Comparison of ENCODE assay signal across 8 cellular contexts in the genomic region with DNA sequence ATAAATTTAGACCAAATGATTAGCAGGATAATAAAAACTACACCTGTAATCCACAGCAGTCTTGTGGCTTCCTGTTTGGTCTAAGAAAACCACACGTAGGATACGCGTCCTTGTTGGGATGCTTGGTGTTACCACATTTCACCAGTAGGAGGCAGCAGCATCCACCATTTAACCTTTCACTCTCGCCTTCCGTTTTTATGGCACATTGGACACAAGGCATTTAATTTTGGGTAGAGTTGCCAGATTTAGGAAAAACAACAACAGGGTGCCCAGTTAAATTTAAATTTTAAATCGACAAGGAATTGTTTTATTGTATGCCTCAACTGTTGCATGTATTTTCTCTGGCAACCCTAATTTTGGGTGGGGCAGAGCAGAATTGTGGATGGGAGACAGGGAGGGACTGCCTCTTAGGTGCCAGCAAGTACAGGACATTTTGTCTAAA. TPM values are rescaled to one million over a fixed set of nuclear protein-coding genes. Genes with fewer than 3 reads are reported as not detected.
DNase-seq lines count a peak whose midpoint lies in the region; ATAC-seq and TF ChIP-seq lines count a peak whose summit lies in the region.

No MANE protein-coding gene starts in this region.

- DNase-seq in activated gamma-delta T cell treated with Interleukin-2 at 50 U/mL for 16 hours (peak; percentile 53), activated gamma-delta T cell (lab: John Stamatoyannopoulos, UW) (no peak), NCI-H460 (ENCODE audit: extremely low read depth, low read depth) (peak; percentile 36), dedifferentiated amniotic fluid mesenchymal stem cell (ENCODE audit: extremely low spot score) (peak; percentile 74), lung (ENCODE audit: low spot score) (peak; percentile 73)
- peak; percentile 58 for DNase-seq in activated CD4-positive, alpha-beta T cell treated with anti-CD3 and anti-CD28 coated beads, Interleukin-2, amount 50 U/mL, for 1 hour
- peak; percentile 37 for DNase-seq in stimulated activated CD8-positive, alpha-beta memory T cell treated with anti-CD3 and anti-CD28 coated beads, Interleukin-15, amount 100 ng/mL, for 1 hour (ENCODE audit: low read depth)

- no peak overlapping the region for H3K27ac ChIP-seq in lung (ENCODE audit: low read depth in 1 of 2, low read length in 1 of 2)

- ATAC-seq in HG03196 (IDR thresholded peaks at IDR 0.05; ENCODE audit: unreplicated experiment) (peak; percentile 65), lung (ENCODE audit: insufficient read depth, low FRiP score) (peak; percentile 88)

- H3K4me1 ChIP-seq in lung (ENCODE audit: control insufficient read depth in 2 of 2, insufficient read depth in 2 of 2, low read length in 2 of 2), result no peaks in the 10 kb centered on the region

- TF ChIP-seq CTCF in lung (IDR thresholded peaks at IDR 0.05; ENCODE audit: control extremely low read depth, extremely low read depth), result peak; percentile 92

- WGBS in lung, 2 donors, result 1% methylated on average over 6 of the region's 6 CpGs

- no peak overlapping the region for H3K4me3 ChIP-seq in lung

- no peaks in the 10 kb centered on the region for H3K36me3 ChIP-seq in lung (ENCODE audit: control insufficient read depth in 2 of 2, insufficient read depth in 2 of 2, low read length in 2 of 2)

- H3K27me3 ChIP-seq in lung (ENCODE audit: control insufficient read depth, insufficient read depth), result no peaks in the 10 kb centered on the region

- no peaks in the 10 kb centered on the region for H3K9me3 ChIP-seq in lung (ENCODE audit: control insufficient read depth in 2 of 2, insufficient read depth in 1 of 2, low read length in 1 of 2)

RNA-seq across cellular contexts. Expression of a gene that starts 6.3 kb away (rescaled TPM):
- not detected in 2 replicates for total RNA-seq in NCI-H460 (2014; rRNA removed; shearing (Covaris generic))
- polyA plus RNA-seq in NCI-H460 (2014; cell fraction: nucleus; rRNA removed), result not detected in 2 replicates
- total RNA-seq in lung, result under 1 TPM; 0.14 to 0.43 TPM
- polyA plus RNA-seq in lung, result 1 to 10 TPM in 1 of 2 donors, under 1 TPM in 1; 0.08 to 1.0 TPM

RNA-seq across cellular contexts. Expression of a gene that starts 47.9 kb away (rescaled TPM):
- total RNA-seq in NCI-H460 (2014; rRNA removed; shearing (Covaris generic)), result not detected in 2 replicates
- polyA plus RNA-seq in NCI-H460 (2014; cell fraction: nucleus; rRNA removed), result not detected in 2 replicates
- not detected for total RNA-seq in lung
- polyA plus RNA-seq in lung, result not detected

RNA-seq across cellular contexts. Expression of a gene that starts 50.8 kb away (rescaled TPM):
- total RNA-seq in NCI-H460 (2014; rRNA removed; shearing (Covaris generic)), result 12.5 and 13.7 TPM in 2 replicates
- polyA plus RNA-seq in NCI-H460 (2014; cell fraction: nucleus; rRNA removed), result 17.5 and 23.6 TPM in 2 replicates
- total RNA-seq in lung, result 10 to 100 TPM in 1 of 2 donors, 1 to 10 TPM in 1; 9.1 to 17.5 TPM
- 1 to 10 TPM; 2.9 to 4.6 TPM for polyA plus RNA-seq in lung

RNA-seq across cellular contexts. Expression of a gene that starts 50.8 kb away (rescaled TPM):
- 0.10 and 0.17 TPM in 2 replicates for total RNA-seq in NCI-H460 (2014; rRNA removed; shearing (Covaris generic))
- polyA plus RNA-seq in NCI-H460 (2014; cell fraction: nucleus; rRNA removed), result not detected in 2 replicates
- total RNA-seq in lung, result under 1 TPM in 1 of 2 donors, not detected in 1; 0.09 TPM
- under 1 TPM in 1 of 2 donors, not detected in 1; 0.03 TPM for polyA plus RNA-seq in lung
